Comparison of ENCODE assay signal across 16 cellular contexts in genomic region chr10:86043236-86043635, GRCh38.
"Had no signal": no experiment of that assay in that cellular context is flagged by ENCODE, and none has a peak within 500 bp of the region (broad histone marks: within the 10 kb centered on the region; RNA-seq: fewer than 3 reads in every experiment).

No MANE protein-coding gene starts in this region.

- H3K36me3 ChIP-seq: breast epithelium, colonic mucosa, ovary, upper lobe of right lung had no signal

- H3K9me3 ChIP-seq: breast epithelium, colonic mucosa, ovary, testis, upper lobe of right lung had no signal

- ATAC-seq: activated T-cell treated with anti-CD3 and anti-CD28 coated beads, Interleukin-2, amount 50 U/mL, for 72 hours; left ventricle myocardium superior; stimulated activated naive CD8-positive, alpha-beta T cell treated with anti-CD3 and anti-CD28 coated beads, Interleukin-15, amount 100 ng/mL, for 72 hours; upper lobe of right lung had no signal

- H3K27ac Mint-ChIP-seq: activated naive CD8-positive, alpha-beta T cell treated with anti-CD3 and anti-CD28 coated beads, Interleukin-2, amount 10 ng/mL, durations not matched to agents 7 days and 5 days; activated T-cell treated with anti-CD3 and anti-CD28 coated beads, Interleukin-2, amount 50 U/mL, for 72 hours; nephron progenitor cell; stimulated activated naive CD8-positive, alpha-beta T cell treated with anti-CD3 and anti-CD28 coated beads, Interleukin-15, amount 100 ng/mL, for 72 hours had no signal

- H3K9me3 Mint-ChIP-seq: activated naive CD8-positive, alpha-beta T cell treated with anti-CD3 and anti-CD28 coated beads, Interleukin-2, amount 10 ng/mL, durations not matched to agents 7 days and 5 days; activated T-cell treated with anti-CD3 and anti-CD28 coated beads, Interleukin-2, amount 50 U/mL, for 72 hours; nephron progenitor cell; stimulated activated naive CD8-positive, alpha-beta T cell treated with anti-CD3 and anti-CD28 coated beads, Interleukin-15, amount 100 ng/mL, for 72 hours had no signal

- DNase-seq: activated CD4-positive, alpha-beta T cell treated with anti-CD3 and anti-CD28 coated beads, Interleukin-2, amount 50 U/mL, for 4 hours; activated CD4-positive, CD25-positive, alpha-beta regulatory T cell treated with anti-CD3 and anti-CD28 coated beads, Interleukin-2, amount 50 U/mL, for 72 hours; activated naive CD8-positive, alpha-beta T cell treated with anti-CD3 and anti-CD28 coated beads, Interleukin-2, amount 10 ng/mL, durations not matched to agents 7 days and 5 days; activated T-cell treated with anti-CD3 and anti-CD28 coated beads, Interleukin-2, amount 50 U/mL, for 72 hours; anterior cingulate cortex; colonic mucosa; effector CD4-positive, alpha-beta T cell; left ventricle myocardium superior; mesendoderm; nephron progenitor cell; ovary; stimulated activated CD4-positive, alpha-beta T cell treated with anti-CD3 and anti-CD28 coated beads, Interleukin-4, amount 100 ng/mL, for 1 hour; stimulated activated naive CD8-positive, alpha-beta T cell treated with anti-CD3 and anti-CD28 coated beads, Interleukin-15, amount 100 ng/mL, for 72 hours; testis; upper lobe of right lung had no signal

- H3K4me3 ChIP-seq: breast epithelium, colonic mucosa, ovary, testis, upper lobe of right lung had no signal

- H3K27me3 ChIP-seq: breast epithelium, colonic mucosa, ovary, testis, upper lobe of right lung had no signal

- H3K36me3 Mint-ChIP-seq: activated naive CD8-positive, alpha-beta T cell treated with anti-CD3 and anti-CD28 coated beads, Interleukin-2, amount 10 ng/mL, durations not matched to agents 7 days and 5 days had no signal

- H3K4me1 ChIP-seq: breast epithelium, colonic mucosa, testis, upper lobe of right lung had no signal

- H3K4me3 Mint-ChIP-seq: activated naive CD8-positive, alpha-beta T cell treated with anti-CD3 and anti-CD28 coated beads, Interleukin-2, amount 10 ng/mL, durations not matched to agents 7 days and 5 days; activated T-cell treated with anti-CD3 and anti-CD28 coated beads, Interleukin-2, amount 50 U/mL, for 72 hours; nephron progenitor cell; stimulated activated naive CD8-positive, alpha-beta T cell treated with anti-CD3 and anti-CD28 coated beads, Interleukin-15, amount 100 ng/mL, for 72 hours had no signal

- H3K4me1 Mint-ChIP-seq: nephron progenitor cell had no signal

- H3K27ac ChIP-seq: breast epithelium, colonic mucosa, ovary, testis, upper lobe of right lung had no signal
